Comparison of ENCODE assay signal across 1 cellular context in genomic region chr4:124685851-124686250, GRCh38.
TF ChIP-seq lines count a peak whose summit lies in the region.

No MANE protein-coding gene starts in this region.

TF ChIP-seq in H1, 55 proteins besides CTCF, POLR2A, EP300 and RAD21 (continued from another document):
- TF ChIP-seq TBP (IDR thresholded peaks at IDR 0.05; ENCODE audit: low read depth, low read length) (no peak), CTBP2 (IDR thresholded peaks at IDR 0.05; ENCODE audit: borderline replicate concordance, insufficient read depth, insufficient read length, low read length) (no peak)
